In genomic region chr12:29731556-29731955, GRCh38 we compare ENCODE assay signal across 20 cellular contexts. TPM values are rescaled to one million over a fixed set of nuclear protein-coding genes. Genes with fewer than 3 reads are reported as not detected.
DNase-seq lines count a peak whose midpoint lies in the region; ATAC-seq and TF ChIP-seq lines count a peak whose summit lies in the region.
"Had no signal": no experiment of that assay in that cellular context is flagged by ENCODE, and none has a peak within 500 bp of the region (broad histone marks: within the 10 kb centered on the region; RNA-seq: fewer than 3 reads in every experiment).

No MANE protein-coding gene starts in this region.

- H3K9me3 Mint-ChIP-seq in natural killer cell = peaks cover 2 to 3% of the 10 kb centered on the region in 2 donors
- H3K9me3 Mint-ChIP-seq: CD4-positive, CD25-positive, alpha-beta regulatory T cell had no signal

- H3K4me1 ChIP-seq in left ventricle myocardium inferior (peaks cover 99% of the 10 kb centered on the region), rectal smooth muscle tissue (ENCODE audit: control insufficient read depth, insufficient read depth, low read length) (peaks cover 28% of the 10 kb centered on the region)

- H3K27ac Mint-ChIP-seq in natural killer cell = no peak overlapping the region
- H3K27ac Mint-ChIP-seq: CD4-positive, CD25-positive, alpha-beta regulatory T cell had no signal

- H3K4me1 Mint-ChIP-seq in natural killer cell = no peaks in the 10 kb centered on the region
- H3K4me1 Mint-ChIP-seq: CD4-positive, CD25-positive, alpha-beta regulatory T cell had no signal

- H3K36me3 ChIP-seq in left ventricle myocardium inferior (peaks cover 6% of the 10 kb centered on the region), rectal smooth muscle tissue (ENCODE audit: control insufficient read depth, insufficient read depth, low read length) (no peaks in the 10 kb centered on the region)
- H3K36me3 ChIP-seq: BLaER1 had no signal

- H3K9me3 ChIP-seq in left ventricle myocardium inferior (replicated peaks) = no peaks in the 10 kb centered on the region
- H3K9me3 ChIP-seq: BLaER1 had no signal

- H3K27ac ChIP-seq in left ventricle myocardium inferior (replicated peaks) (peak overlapping the region; percentile 83), rectal smooth muscle tissue (ENCODE audit: low read depth, low read length) (peak overlapping the region; percentile 3)
- H3K27ac ChIP-seq: BLaER1, RWPE1, SK-N-MC had no signal

- H3K9ac ChIP-seq in rectal smooth muscle tissue (ENCODE audit: low read length) = no peak overlapping the region
- H3K9ac ChIP-seq: BLaER1 had no signal

- no peak overlapping the region for H3K4me3 Mint-ChIP-seq in natural killer cell
- H3K4me3 Mint-ChIP-seq: CD4-positive, CD25-positive, alpha-beta regulatory T cell had no signal

- DNase-seq in left ventricle myocardium inferior (no peak), Right ventricle myocardium superior (no peak), fibroblast of gingiva (ENCODE audit: low read depth) (peak; percentile 24), T-helper 1 cell (no peak), natural killer cell (no peak), NCI-H187 treated with DMSO at 0.1 percent for 48 hours (lab: John Stamatoyannopoulos, UW) (no peak)
- DNase-seq: CD4-positive, CD25-positive, alpha-beta regulatory T cell; Karpas-422; NCI-H1092 treated with DMSO at 0.1 percent for 48 hours; NCI-H1436; NCI-H2029 treated with DMSO at 0.1 percent for 48 hours; NCI-H526 treated with DMSO at 0.1 percent for 48 hours; SHP77 treated with DMSO at 0.1 percent for 48 hours had no signal

- no peaks in the 10 kb centered on the region for H3K36me3 Mint-ChIP-seq in natural killer cell
- H3K36me3 Mint-ChIP-seq: CD4-positive, CD25-positive, alpha-beta regulatory T cell had no signal

- TF ChIP-seq CTCF in left ventricle myocardium inferior (IDR thresholded peaks at IDR 0.05; ENCODE audit: borderline replicate concordance) = no peak
- no peak for TF ChIP-seq CTCF in natural killer cell (IDR thresholded peaks at IDR 0.05)

- H3K4me3 ChIP-seq in left ventricle myocardium inferior (no peak overlapping the region), rectal smooth muscle tissue (ENCODE audit: low read length) (no peak overlapping the region)
- H3K4me3 ChIP-seq: BLaER1, SK-N-MC had no signal

- H3K27me3 ChIP-seq in left ventricle myocardium inferior (ENCODE audit: low read depth) (no peaks in the 10 kb centered on the region), rectal smooth muscle tissue (ENCODE audit: control insufficient read depth, insufficient read depth, low read length) (no peaks in the 10 kb centered on the region)
- H3K27me3 ChIP-seq: BLaER1 had no signal

- ATAC-seq in Right ventricle myocardium superior (ENCODE audit: poor library complexity) = no peak
- no peak for ATAC-seq in natural killer cell
- ATAC-seq in GM21390 (IDR thresholded peaks at IDR 0.05; ENCODE audit: unreplicated experiment) = no peak
- ATAC-seq: HCT116, Panc1 had no signal

- intact Hi-C loops in left ventricle myocardium inferior (cut with micrococcal nuclease) (no loop called here), Right ventricle myocardium superior (cut with DNase I) (loop anchor here (10.0 kb wide), 1 partner anchor 177 kb away; no protein-coding TSS in a partner anchor), natural killer cell (cut with micrococcal nuclease) (no loop called here)

- H3K27me3 Mint-ChIP-seq in natural killer cell (ENCODE audit: low read depth in 2 of 2) = peaks cover 0 to 3% of the 10 kb centered on the region in 2 donors
- H3K27me3 Mint-ChIP-seq: CD4-positive, CD25-positive, alpha-beta regulatory T cell had no signal

RNA-seq across cellular contexts. Expression of gene TMTC1, which starts 52.2 kb away (rescaled TPM):
- 38.4 TPM for total RNA-seq in left ventricle myocardium inferior
- 29.1 TPM for total RNA-seq in Right ventricle myocardium superior
- 1 to 10 TPM in 1 of 3 donors, under 1 TPM in 2; 0.18 to 2.0 (median 0.50) TPM for total RNA-seq in natural killer cell
- total RNA-seq: CD4-positive, CD25-positive, alpha-beta regulatory T cell had no signal

Comparison
In these comparisons a context has a peak if more than half of its experiments do, and no peak if none do; other contexts are left out.
1. RNA of gene TMTC1, which starts 52.2 kb away (total RNA-seq): 38.4 TPM in left ventricle myocardium inferior (single experiment) and 29.1 TPM in Right ventricle myocardium superior (single experiment); 0.18 to 2.0 TPM in natural killer cell; every median in the first group is over 10 times any median in the second.